Comparison of ENCODE assay signal across 26 cellular contexts in genomic region chr18:77559274-77559910, GRCh38.
"Had no signal": no experiment of that assay in that cellular context is flagged by ENCODE, and none has a peak within 500 bp of the region (broad histone marks: within the 10 kb centered on the region; RNA-seq: fewer than 3 reads in every experiment).

No MANE protein-coding gene starts in this region.

- H3K4me3 Mint-ChIP-seq: activated CD4-positive, alpha-beta memory T cell treated with anti-CD3 and anti-CD28 coated beads for 36 hours; activated CD4-positive, alpha-beta T cell treated with anti-CD3 and anti-CD28 coated beads, Interleukin-2, amount 10 ng/mL, durations not matched to agents 7 days and 5 days; activated naive CD8-positive, alpha-beta T cell treated with anti-CD3 and anti-CD28 coated beads, Interleukin-2, amount 50 U/mL, for 24 hours; activated T-cell treated with anti-CD3 and anti-CD28 coated beads, Interleukin-2, amount 50 U/mL, for 4 hours had no signal

- H3K36me3 Mint-ChIP-seq: activated CD4-positive, alpha-beta memory T cell treated with anti-CD3 and anti-CD28 coated beads for 36 hours; activated naive CD4-positive, alpha-beta T cell treated with anti-CD3 and anti-CD28 coated beads, Interleukin-2, amount 50 U/mL, for 72 hours had no signal

- DNase-seq: activated CD4-positive, alpha-beta memory T cell treated with anti-CD3 and anti-CD28 coated beads for 36 hours; activated CD4-positive, alpha-beta T cell treated with anti-CD3 and anti-CD28 coated beads, Interleukin-2, amount 10 ng/mL, durations not matched to agents 7 days and 5 days; activated CD4-positive, CD25-positive, alpha-beta regulatory T cell; activated CD8-positive, alpha-beta memory T cell treated with anti-CD3 and anti-CD28 coated beads for 24 hours; activated effector memory CD4-positive, alpha-beta T cell treated with anti-CD3 and anti-CD28 coated beads, Interleukin-2, amount 50 U/mL, for 16 hours; activated naive CD4-positive, alpha-beta T cell treated with Interleukin-2 at 50 U/mL for 16 hours; activated naive CD8-positive, alpha-beta T cell treated with anti-CD3 and anti-CD28 coated beads, Interleukin-2, amount 50 U/mL, for 24 hours; activated T-cell treated with anti-CD3 and anti-CD28 coated beads, Interleukin-2, amount 50 U/mL, for 4 hours; amniotic stem cell; body of pancreas; central memory CD4-positive, alpha-beta T cell; Karpas-422; NCI-H1105; NCI-H1436; NCI-H187 treated with DMSO at 0.1 percent for 48 hours; NCI-H2081 treated with DMSO at 0.1 percent for 48 hours; NCI-H526; NCI-H82; PC-3; SHP77 treated with DMSO at 0.1 percent for 48 hours; T-helper 2 cell; T1000 had no signal

- H3K4me3 ChIP-seq: ascending aorta, body of pancreas, K562 had no signal

- H3K27ac ChIP-seq: ascending aorta, body of pancreas, VCaP had no signal

- H3K9me3 Mint-ChIP-seq: activated CD4-positive, alpha-beta memory T cell treated with anti-CD3 and anti-CD28 coated beads for 36 hours; activated CD4-positive, alpha-beta T cell treated with anti-CD3 and anti-CD28 coated beads, Interleukin-2, amount 10 ng/mL, durations not matched to agents 7 days and 5 days; activated naive CD8-positive, alpha-beta T cell treated with anti-CD3 and anti-CD28 coated beads, Interleukin-2, amount 50 U/mL, for 24 hours; activated T-cell treated with anti-CD3 and anti-CD28 coated beads, Interleukin-2, amount 50 U/mL, for 4 hours had no signal

- H3K4me1 ChIP-seq: ascending aorta, body of pancreas had no signal

- H3K27me3 ChIP-seq: ascending aorta, body of pancreas had no signal

- H3K9me3 ChIP-seq: ascending aorta, body of pancreas had no signal

- H3K4me1 Mint-ChIP-seq: activated CD4-positive, alpha-beta T cell treated with anti-CD3 and anti-CD28 coated beads, Interleukin-2, amount 10 ng/mL, durations not matched to agents 7 days and 5 days had no signal

- H3K36me3 ChIP-seq: ascending aorta had no signal

- H3K27ac Mint-ChIP-seq: activated CD4-positive, alpha-beta memory T cell treated with anti-CD3 and anti-CD28 coated beads for 36 hours; activated CD4-positive, alpha-beta T cell treated with anti-CD3 and anti-CD28 coated beads, Interleukin-2, amount 10 ng/mL, durations not matched to agents 7 days and 5 days; activated naive CD4-positive, alpha-beta T cell treated with anti-CD3 and anti-CD28 coated beads, Interleukin-2, amount 50 U/mL, for 72 hours; activated naive CD8-positive, alpha-beta T cell treated with anti-CD3 and anti-CD28 coated beads, Interleukin-2, amount 50 U/mL, for 24 hours had no signal
